ENCODE assay signal across 1 cellular context in the genomic region with DNA sequence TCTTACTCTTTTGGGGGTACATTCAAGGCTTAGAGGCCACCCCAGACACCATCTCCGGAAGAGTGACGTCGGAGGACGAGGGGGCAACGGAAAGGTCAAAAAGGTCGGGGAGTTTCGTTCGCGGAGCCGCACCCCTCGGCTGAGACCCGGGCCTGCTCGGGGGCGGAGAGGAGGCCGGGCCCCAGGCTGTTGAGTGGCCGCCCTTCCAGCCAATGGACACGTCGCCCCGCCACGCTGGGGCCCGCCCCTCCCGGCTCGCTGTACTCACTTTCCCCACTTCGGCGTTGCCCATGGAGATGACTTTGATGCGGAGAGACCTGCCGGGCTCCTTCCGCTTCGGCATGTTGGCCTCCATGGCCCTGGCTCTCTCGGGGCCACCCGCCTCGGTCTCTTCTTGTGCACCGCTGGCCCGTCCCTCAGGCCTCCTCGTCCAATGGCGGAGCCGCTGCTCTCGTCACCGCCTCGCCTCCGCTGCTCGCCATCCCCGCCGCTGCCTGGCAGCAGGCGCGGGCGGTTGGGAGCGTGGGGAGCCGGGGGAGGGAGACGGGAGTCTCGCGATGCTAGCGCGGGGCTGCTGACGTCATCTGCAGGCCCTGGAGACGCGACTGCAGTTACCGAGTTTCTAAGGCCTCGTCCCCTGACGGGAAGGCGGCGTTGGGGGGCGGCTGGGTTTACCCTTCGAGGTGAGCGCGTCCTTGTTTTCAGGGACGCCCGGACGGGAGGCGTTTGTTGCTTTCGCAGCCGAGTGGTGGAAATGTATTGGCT.
TF ChIP-seq lines count a peak whose summit lies in the region.

DNAJC27 (minus strand) TSS at position 406 of the 765 bp plus-strand sequence; CDS start at position 355, 51 bp downstream.

TF ChIP-seq in HepG2, 621 proteins besides CTCF, POLR2A, EP300 and RAD21 (continued from another document):
- TF ChIP-seq U2AF1 (optimal IDR thresholded peaks at IDR 0.05; ENCODE audit: low read depth, low read length) (peak; percentile 28), CREB1 (IDR thresholded peaks at IDR 0.05) (peak; percentile 100), CREB1 (CRISPR knock-in tag; IDR thresholded peaks at IDR 0.05) (peak; percentile 96), NAIF1 (CRISPR knock-in tag; IDR thresholded peaks at IDR 0.05; ENCODE audit: borderline replicate concordance) (0 out of 2 replicates have a peak, but pooled peaks have one; percentile 75), ISL2 (CRISPR knock-in tag; IDR thresholded peaks at IDR 0.05) (peak; percentile 71), ZNF772 (CRISPR knock-in tag; IDR thresholded peaks at IDR 0.05) (no peak; the same call in 1 of the 2 replicates), IRF1 (CRISPR knock-in tag; IDR thresholded peaks at IDR 0.05; ENCODE audit: low read depth) (no peak), ARHGAP35 (CRISPR knock-in tag; IDR thresholded peaks at IDR 0.05; ENCODE audit: borderline replicate concordance) (no peak; the same call in none of the 2 replicates), ZNF121 (CRISPR knock-in tag; IDR thresholded peaks at IDR 0.05) (peak; percentile 26; the same call in 1 of the 2 replicates), CERS6 (CRISPR knock-in tag; IDR thresholded peaks at IDR 0.05) (no peak; the same call in 1 of the 2 replicates), PBX2 (CRISPR knock-in tag; IDR thresholded peaks at IDR 0.05) (peak; percentile 96), TCF12 (IDR thresholded peaks at IDR 0.05) (no peak), TCF12 (CRISPR knock-in tag; IDR thresholded peaks at IDR 0.05) (0 out of 2 replicates have a peak, but pooled peaks have one; percentile 33), ZNF776 (CRISPR knock-in tag; IDR thresholded peaks at IDR 0.05) (no peak; the same call in none of the 2 replicates), PTBP1 (IDR thresholded peaks at IDR 0.05; ENCODE audit: low read depth, low read length, poor library complexity, severe bottlenecking) (peak; percentile 97), MYPOP (CRISPR knock-in tag; IDR thresholded peaks at IDR 0.05) (peak; percentile 50; the same call in 1 of the 2 replicates), ZNF557 (CRISPR knock-in tag; IDR thresholded peaks at IDR 0.05) (no peak), HOXA9 (CRISPR knock-in tag; IDR thresholded peaks at IDR 0.05; ENCODE audit: borderline replicate concordance) (no peak), ZNF660 (CRISPR knock-in tag; IDR thresholded peaks at IDR 0.05; ENCODE audit: borderline replicate concordance, low read depth) (no peak), ZBTB3 (CRISPR knock-in tag; IDR thresholded peaks at IDR 0.05; ENCODE audit: borderline replicate concordance, low read depth) (peak; percentile 73; the same call in 1 of the 2 replicates), ZNF414 (CRISPR knock-in tag; IDR thresholded peaks at IDR 0.05) (0 out of 2 replicates have a peak, but pooled peaks have one; percentile 44), JDP2 (CRISPR knock-in tag; IDR thresholded peaks at IDR 0.05; ENCODE audit: borderline replicate concordance) (no peak), NFIB (CRISPR knock-in tag; IDR thresholded peaks at IDR 0.05; ENCODE audit: borderline replicate concordance) (no peak), ZSCAN29 (CRISPR knock-in tag; conservative IDR thresholded peaks at IDR 0.05) (peak; percentile 48; the same call in 1 of the 2 replicates)
- TF ChIP-seq, protein P1, sequence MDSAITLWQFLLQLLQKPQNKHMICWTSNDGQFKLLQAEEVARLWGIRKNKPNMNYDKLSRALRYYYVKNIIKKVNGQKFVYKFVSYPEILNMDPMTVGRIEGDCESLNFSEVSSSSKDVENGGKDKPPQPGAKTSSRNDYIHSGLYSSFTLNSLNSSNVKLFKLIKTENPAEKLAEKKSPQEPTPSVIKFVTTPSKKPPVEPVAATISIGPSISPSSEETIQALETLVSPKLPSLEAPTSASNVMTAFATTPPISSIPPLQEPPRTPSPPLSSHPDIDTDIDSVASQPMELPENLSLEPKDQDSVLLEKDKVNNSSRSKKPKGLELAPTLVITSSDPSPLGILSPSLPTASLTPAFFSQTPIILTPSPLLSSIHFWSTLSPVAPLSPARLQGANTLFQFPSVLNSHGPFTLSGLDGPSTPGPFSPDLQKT (CRISPR knock-in tag; IDR thresholded peaks at IDR 0.05; ENCODE audit: borderline replicate concordance) = peak; percentile 77
